In the genomic region with DNA sequence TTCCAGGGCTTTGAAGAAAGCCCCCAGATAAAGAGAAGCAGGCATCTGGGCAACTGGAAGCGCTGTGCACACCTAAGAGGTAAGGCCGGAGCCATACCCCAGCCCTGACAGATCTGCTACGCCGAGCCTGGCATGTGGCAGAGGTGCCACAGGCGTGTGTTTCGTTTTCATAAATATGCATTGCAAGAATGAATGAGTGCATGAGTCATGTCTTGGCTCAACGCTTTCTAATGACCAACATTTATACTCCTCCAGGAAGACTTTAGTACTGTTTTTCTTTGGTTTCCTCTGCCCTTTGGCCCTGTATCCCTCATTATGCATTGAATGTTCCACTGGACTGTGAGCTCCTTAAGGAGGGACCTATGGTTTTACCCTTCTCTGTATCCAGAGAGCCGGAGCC, we compare ENCODE assay signal across 11 cellular contexts. TPM values are rescaled to one million over a fixed set of nuclear protein-coding genes. Genes with fewer than 3 reads are reported as not detected.
DNase-seq lines count a peak whose midpoint lies in the region; ATAC-seq and TF ChIP-seq lines count a peak whose summit lies in the region.
"Had no signal": no experiment of that assay in that cellular context is flagged by ENCODE, and none has a peak within 500 bp of the region (broad histone marks: within the 10 kb centered on the region; RNA-seq: fewer than 3 reads in every experiment).

No MANE protein-coding gene starts in this region.

- POLR2A ChIA-PET in AG04450 (lab: Yijun Ruan, JAX) = no interaction called here

- H3K79me2 ChIP-seq in mammary epithelial cell (ENCODE audit: insufficient read depth, low read length) = no peaks in the 10 kb centered on the region

- intact Hi-C loops in mammary epithelial cell (cut with micrococcal nuclease) = loop anchor here (10.0 kb wide), 1 partner anchor 233 kb away; a partner anchor contains a TSS
- intact Hi-C loops in lower lobe of right lung (cut with DNase I) = no loop called here

- H3K27me3 ChIP-seq in AG04450 (ENCODE audit: control insufficient read depth, insufficient read depth, low read length) (no peaks in the 10 kb centered on the region), mammary epithelial cell (ENCODE audit: insufficient read depth, low read length) (no peaks in the 10 kb centered on the region), lower lobe of right lung (ENCODE audit: low read depth) (no peaks in the 10 kb centered on the region)
- H3K27me3 ChIP-seq: upper lobe of left lung had no signal

- BruUV-seq in mammary epithelial cell (replicated peaks; lab: Mats Ljungman, UMichigan) = no TSS peak

- DNase-seq in AG04450 (ENCODE audit: low read depth, low spot score) = peak; percentile 54
- peak; percentile 39 for DNase-seq in HT-29 (ENCODE audit: low spot score)
- DNase-seq in mammary epithelial cell = peak; percentile 84
- DNase-seq in lower lobe of right lung = no peak
- DNase-seq in DMS 273 treated with DMSO at 0.1 percent for 48 hours (lab: John Stamatoyannopoulos, UW) = no peak
- DNase-seq in stimulated activated CD4-positive, alpha-beta T cell treated with anti-CD3 and anti-CD28 coated beads, Interleukin-2, amount 100 ng/mL, for 24 hours = no peak
- DNase-seq in activated effector memory CD4-positive, alpha-beta T cell treated with anti-CD3 and anti-CD28 coated beads, Interleukin-2, amount 50 U/mL, for 16 hours = no peak
- DNase-seq: activated CD8-positive, alpha-beta T cell treated with anti-CD3 and anti-CD28 coated beads, Interleukin-2, amount 10 ng/mL, durations not matched to agents 7 days and 5 days; CD4-positive, alpha-beta T cell; upper lobe of left lung had no signal

- peak overlapping the region; percentile 52 for H3K27ac ChIP-seq in AG04450 (ENCODE audit: low read depth, low read length)
- H3K27ac ChIP-seq in mammary epithelial cell (ENCODE audit: insufficient read depth, low read depth, low read length) = peak overlapping the region; percentile 60
- peak overlapping the region; percentile 24 for H3K27ac ChIP-seq in lower lobe of right lung

- dilution Hi-C loops in mammary epithelial cell (cut with HindIII; ENCODE audit: low sequenced_read_pairs) = no loop called here

- CTCF ChIA-PET in AG04450 (lab: Charles Lee) = no interaction called here
- CTCF ChIA-PET in mammary epithelial cell (lab: Charles Lee; ENCODE audit: low non-redundant PET) = no interaction called here

- H3K36me3 ChIP-seq in mammary epithelial cell (ENCODE audit: insufficient read depth, low read length) (no peaks in the 10 kb centered on the region), lower lobe of right lung (no peaks in the 10 kb centered on the region)
- H3K36me3 ChIP-seq: upper lobe of left lung had no signal

- peak overlapping the region; percentile 50 for H3K4me2 ChIP-seq in mammary epithelial cell (ENCODE audit: insufficient read depth, low read depth, low read length)

- H3K4me3 ChIP-seq in AG04450 (ENCODE audit: low read depth, low read length) (no peak overlapping the region), mammary epithelial cell (replicated peaks in 1 of 3; ENCODE audit: insufficient read depth in 1 of 3, low read depth in 2 of 3, low read length in 3 of 3) (no peak overlapping the region), lower lobe of right lung (no peak overlapping the region)
- H3K4me3 ChIP-seq: upper lobe of left lung had no signal

- H3K4me1 ChIP-seq in mammary epithelial cell (ENCODE audit: insufficient read depth, low read length) (peaks cover 38% of the 10 kb centered on the region), lower lobe of right lung (peaks cover 23% of the 10 kb centered on the region)

- H2AFZ ChIP-seq in mammary epithelial cell (ENCODE audit: low read depth, low read length) = peak overlapping the region; percentile 20

- H4K20me1 ChIP-seq in mammary epithelial cell (ENCODE audit: insufficient read depth, low read length) = no peaks in the 10 kb centered on the region

- no peak for TF ChIP-seq CTCF in AG04450 (IDR thresholded peaks at IDR 0.05; ENCODE audit: low read depth, low read length)
- TF ChIP-seq CTCF in mammary epithelial cell (conservative IDR thresholded peaks at IDR 0.05 in 1 of 2, IDR thresholded peaks at IDR 0.05 in 1 of 2; ENCODE audit: extremely low read depth in 1 of 2, insufficient read depth in 1 of 2, low read depth in 1 of 2, low read length in 2 of 2) = no peak
- TF ChIP-seq CTCF in lower lobe of right lung (IDR thresholded peaks at IDR 0.05) = no peak

- WGBS in mammary epithelial cell (ENCODE audit: low coverage, missing lambda C conversion rate) = 21% methylated on average over 8 of the region's 8 CpGs

- H3K9me3 ChIP-seq in AG04450 (ENCODE audit: control insufficient read depth, insufficient read depth, low read length) (no peaks in the 10 kb centered on the region), mammary epithelial cell (replicated peaks; ENCODE audit: insufficient read depth, low read length) (no peaks in the 10 kb centered on the region), lower lobe of right lung (no peaks in the 10 kb centered on the region)
- H3K9me3 ChIP-seq: upper lobe of left lung had no signal

- no peak overlapping the region for H3K9ac ChIP-seq in mammary epithelial cell (ENCODE audit: insufficient read depth, low read length)

- in situ Hi-C loops in mammary epithelial cell (cut with MboI; ENCODE audit: low sequenced_read_pairs in 2 of 2) = no loop called here

- ATAC-seq in lower lobe of right lung (peak; percentile 49 to 65), HG02642 (IDR thresholded peaks at IDR 0.05; ENCODE audit: poor library complexity, unreplicated experiment) (no peak)
- ATAC-seq: activated CD8-positive, alpha-beta T cell treated with anti-CD3 and anti-CD28 coated beads, Interleukin-2, amount 10 ng/mL, durations not matched to agents 7 days and 5 days had no signal

RNA-seq across cellular contexts. Expression of a gene that starts 38.7 kb away (rescaled TPM):
- polyA plus RNA-seq in AG04450 (2011; rRNA removed) (3.8 and 5.2 TPM in 2 replicates), mammary epithelial cell (1.8 TPM)
- 1.1 and 1.8 TPM in 2 replicates for polyA minus RNA-seq in AG04450 (2011; rRNA and poly(A)+ RNA removed)
- 0.51 and 1.5 TPM in 2 replicates for total RNA-seq in HT-29 (2014; rRNA removed; shearing (Covaris generic))
- total RNA-seq in mammary epithelial cell (1 to 10 TPM; 2.7 to 6.5 TPM), lower lobe of right lung (2.6 TPM)
- polyA minus RNA-seq in mammary epithelial cell = 0.47 TPM

Comparison
In these comparisons a context has a peak if more than half of its experiments do, and no peak if none do; other contexts are left out.
1. DNase-seq: peak in AG04450 (single experiment), HT-29 (single experiment) and mammary epithelial cell (single experiment); none in lower lobe of right lung (single experiment), DMS 273 treated with DMSO at 0.1 percent for 48 hours (single experiment), stimulated activated CD4-positive, alpha-beta T cell treated with anti-CD3 and anti-CD28 coated beads, Interleukin-2, amount 100 ng/mL, for 24 hours (0 of 2) and activated effector memory CD4-positive, alpha-beta T cell treated with anti-CD3 and anti-CD28 coated beads, Interleukin-2, amount 50 U/mL, for 16 hours (single experiment).
2. Peak in every context shown above with its lines, with median percentiles within 50 percentile points of each other: H3K27ac ChIP-seq.